1 cellular context compared by ENCODE assay signal in genomic region chr2:233689498-233689897, GRCh38.
TF ChIP-seq lines count a peak whose summit lies in the region.

No MANE protein-coding gene starts in this region.

TF ChIP-seq in A549, 52 proteins besides CTCF, POLR2A, EP300 and RAD21 (continued from another document):
- TF ChIP-seq, protein P1, sequence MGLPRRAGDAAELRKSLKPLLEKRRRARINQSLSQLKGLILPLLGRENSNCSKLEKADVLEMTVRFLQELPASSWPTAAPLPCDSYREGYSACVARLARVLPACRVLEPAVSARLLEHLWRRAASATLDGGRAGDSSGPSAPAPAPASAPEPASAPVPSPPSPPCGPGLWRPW (IDR thresholded peaks at IDR 0.05) = no peak
- TF ChIP-seq TFCP2L1 (CRISPR knock-in tag; IDR thresholded peaks at IDR 0.05) (no peak), NFE2L2 (conservative IDR thresholded peaks at IDR 0.05; ENCODE audit: low read length) (no peak)
